28 cellular contexts compared by ENCODE assay signal in genomic region chr12:2765608-2766007, GRCh38.
"Had no signal": no experiment of that assay in that cellular context is flagged by ENCODE, and none has a peak within 500 bp of the region (broad histone marks: within the 10 kb centered on the region; RNA-seq: fewer than 3 reads in every experiment).

No MANE protein-coding gene starts in this region.

- H3K4me1 Mint-ChIP-seq: immature natural killer cell; nephron; stimulated activated memory B cell treated with anti-CD40 and anti-IgM and Interleukin-4, amounts not matched to agents 10 μg/mL and 1 μg/mL and 100 μg/mL, for 72 hours; stimulated activated naive CD8-positive, alpha-beta T cell treated with anti-CD3 and anti-CD28 coated beads, Interleukin-15, amount 100 ng/mL, for 72 hours had no signal

- H3K4me1 ChIP-seq: left lung, lower lobe of right lung, right atrium auricular region, tibial nerve, uterus had no signal

- H3K9me3 Mint-ChIP-seq: nephron; stimulated activated memory B cell treated with anti-CD40 and anti-IgM and Interleukin-4, amounts not matched to agents 10 μg/mL and 1 μg/mL and 100 μg/mL, for 72 hours; type B pancreatic cell had no signal

- DNase-seq: hypothalamus; immature natural killer cell; kidney; left colon; left lung; lower lobe of right lung; mammary epithelial cell; mesenchymal stem cell; naive thymus-derived CD8-positive, alpha-beta T cell; nucleus accumbens; right lobe of liver; stimulated activated CD4-positive, alpha-beta T cell treated with anti-CD3 and anti-CD28 coated beads, Interleukin-1b, Interleukin-23, amount 100 ng/mL, for 48 hours; stimulated activated CD4-positive, alpha-beta T cell treated with anti-CD3 and anti-CD28 coated beads, Interleukin-2, amount 100 ng/mL, for 48 hours; stimulated activated CD4-positive, alpha-beta T cell treated with anti-CD3 and anti-CD28 coated beads, Interleukin-4, amount 100 ng/mL, for 4 hours; stimulated activated CD8-positive, alpha-beta memory T cell treated with anti-CD3 and anti-CD28 coated beads, Interleukin-4, amount 100 ng/mL, for 48 hours; stimulated activated naive CD4-positive, alpha-beta T cell treated with Interleukin-2 at 50 U/mL for 16 hours; stimulated activated naive CD8-positive, alpha-beta T cell treated with anti-CD3 and anti-CD28 coated beads, Interleukin-15, amount 100 ng/mL, for 72 hours; substantia nigra; uterus had no signal

- H3K36me3 ChIP-seq: left lung, lower lobe of right lung, right atrium auricular region, right lobe of liver, uterus had no signal

- FAIRE-seq: islet of Langerhans, kidney had no signal

- H3K27me3 Mint-ChIP-seq: naive thymus-derived CD8-positive, alpha-beta T cell; stimulated activated memory B cell treated with anti-CD40 and anti-IgM and Interleukin-4, amounts not matched to agents 10 μg/mL and 1 μg/mL and 100 μg/mL, for 72 hours; stimulated activated naive CD8-positive, alpha-beta T cell treated with anti-CD3 and anti-CD28 coated beads, Interleukin-15, amount 100 ng/mL, for 72 hours had no signal

- H3K27me3 ChIP-seq: left lung, right atrium auricular region, right lobe of liver, tibial nerve, uterus had no signal

- H3K27ac ChIP-seq: left lung, lower lobe of right lung, right atrium auricular region, right lobe of liver, tibial nerve, uterus had no signal

- H3K9me3 ChIP-seq: left lung, lower lobe of right lung, right atrium auricular region, right lobe of liver, tibial nerve, uterus had no signal

- H3K4me3 Mint-ChIP-seq: immature natural killer cell; naive thymus-derived CD8-positive, alpha-beta T cell; nephron; neural crest cell; stimulated activated memory B cell treated with anti-CD40 and anti-IgM and Interleukin-4, amounts not matched to agents 10 μg/mL and 1 μg/mL and 100 μg/mL, for 72 hours; stimulated activated naive CD8-positive, alpha-beta T cell treated with anti-CD3 and anti-CD28 coated beads, Interleukin-15, amount 100 ng/mL, for 72 hours; type B pancreatic cell had no signal

- H3K4me2 ChIP-seq: smooth muscle cell had no signal

- H3K4me3 ChIP-seq: left lung, lower lobe of right lung, right atrium auricular region, right lobe of liver, smooth muscle cell, tibial nerve, uterus had no signal

- H3K27ac Mint-ChIP-seq: immature natural killer cell; naive thymus-derived CD8-positive, alpha-beta T cell; nephron; progenitor cell of endocrine pancreas; stimulated activated memory B cell treated with anti-CD40 and anti-IgM and Interleukin-4, amounts not matched to agents 10 μg/mL and 1 μg/mL and 100 μg/mL, for 72 hours; stimulated activated naive CD8-positive, alpha-beta T cell treated with anti-CD3 and anti-CD28 coated beads, Interleukin-15, amount 100 ng/mL, for 72 hours; type B pancreatic cell had no signal
